ENCODE assay signal across 1 cellular context in the genomic region with DNA sequence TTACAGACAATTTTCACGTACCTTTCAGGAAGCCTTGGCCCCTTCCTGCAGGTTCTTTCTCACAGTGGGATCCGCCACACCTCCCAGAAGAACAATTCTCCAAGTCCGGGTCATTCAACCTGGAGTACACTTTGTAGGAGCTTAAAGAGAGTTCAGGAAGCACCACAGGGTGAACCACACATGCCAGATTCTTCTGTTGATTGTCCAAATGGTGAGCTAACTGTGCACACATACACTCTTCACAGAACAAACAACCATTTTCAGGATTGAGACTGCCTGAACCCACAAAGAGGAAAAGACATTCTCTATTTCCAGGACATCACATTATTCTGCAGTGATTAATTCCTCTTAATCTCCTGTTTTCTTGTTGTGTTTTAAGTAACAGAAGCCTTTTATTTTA.
TF ChIP-seq lines count a peak whose summit lies in the region.

No MANE protein-coding gene starts in this region.

TF ChIP-seq in K562, 482 proteins besides CTCF, POLR2A, EP300 and RAD21 (continued from another document):
- TF ChIP-seq, protein P1, sequence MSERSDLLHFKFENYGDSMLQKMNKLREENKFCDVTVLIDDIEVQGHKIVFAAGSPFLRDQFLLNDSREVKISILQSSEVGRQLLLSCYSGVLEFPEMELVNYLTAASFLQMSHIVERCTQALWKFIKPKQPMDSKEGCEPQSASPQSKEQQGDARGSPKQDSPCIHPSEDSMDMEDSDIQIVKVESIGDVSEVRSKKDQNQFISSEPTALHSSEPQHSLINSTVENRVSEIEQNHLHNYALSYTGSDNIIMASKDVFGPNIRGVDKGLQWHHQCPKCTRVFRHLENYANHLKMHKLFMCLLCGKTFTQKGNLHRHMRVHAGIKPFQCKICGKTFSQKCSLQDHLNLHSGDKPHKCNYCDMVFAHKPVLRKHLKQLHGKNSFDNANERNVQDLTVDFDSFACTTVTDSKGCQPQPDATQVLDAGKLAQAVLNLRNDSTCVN (CRISPR knock-in tag; IDR thresholded peaks at IDR 0.05): no peak
- TF ChIP-seq ZNF24 (IDR thresholded peaks at IDR 0.05): no peak
- TF ChIP-seq, protein P2, sequence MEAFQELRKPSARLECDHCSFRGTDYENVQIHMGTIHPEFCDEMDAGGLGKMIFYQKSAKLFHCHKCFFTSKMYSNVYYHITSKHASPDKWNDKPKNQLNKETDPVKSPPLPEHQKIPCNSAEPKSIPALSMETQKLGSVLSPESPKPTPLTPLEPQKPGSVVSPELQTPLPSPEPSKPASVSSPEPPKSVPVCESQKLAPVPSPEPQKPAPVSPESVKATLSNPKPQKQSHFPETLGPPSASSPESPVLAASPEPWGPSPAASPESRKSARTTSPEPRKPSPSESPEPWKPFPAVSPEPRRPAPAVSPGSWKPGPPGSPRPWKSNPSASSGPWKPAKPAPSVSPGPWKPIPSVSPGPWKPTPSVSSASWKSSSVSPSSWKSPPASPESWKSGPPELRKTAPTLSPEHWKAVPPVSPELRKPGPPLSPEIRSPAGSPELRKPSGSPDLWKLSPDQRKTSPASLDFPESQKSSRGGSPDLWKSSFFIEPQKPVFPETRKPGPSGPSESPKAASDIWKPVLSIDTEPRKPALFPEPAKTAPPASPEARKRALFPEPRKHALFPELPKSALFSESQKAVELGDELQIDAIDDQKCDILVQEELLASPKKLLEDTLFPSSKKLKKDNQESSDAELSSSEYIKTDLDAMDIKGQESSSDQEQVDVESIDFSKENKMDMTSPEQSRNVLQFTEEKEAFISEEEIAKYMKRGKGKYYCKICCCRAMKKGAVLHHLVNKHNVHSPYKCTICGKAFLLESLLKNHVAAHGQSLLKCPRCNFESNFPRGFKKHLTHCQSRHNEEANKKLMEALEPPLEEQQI (IDR thresholded peaks at IDR 0.05): no peak
- no peak for TF ChIP-seq CTBP1 (IDR thresholded peaks at IDR 0.05; ENCODE audit: borderline replicate concordance)
- no peak for TF ChIP-seq SREBF2 (CRISPR knock-in tag; IDR thresholded peaks at IDR 0.05)
- no peak for TF ChIP-seq NR2C2 (CRISPR knock-in tag; IDR thresholded peaks at IDR 0.05)
- TF ChIP-seq NR2C2 (tag; IDR thresholded peaks at IDR 0.05): no peak
- TF ChIP-seq HLTF (IDR thresholded peaks at IDR 0.05): no peak
- no peak for TF ChIP-seq FOXK1 (CRISPR knock-in tag; IDR thresholded peaks at IDR 0.05; ENCODE audit: borderline replicate concordance)
